In the genomic region with DNA sequence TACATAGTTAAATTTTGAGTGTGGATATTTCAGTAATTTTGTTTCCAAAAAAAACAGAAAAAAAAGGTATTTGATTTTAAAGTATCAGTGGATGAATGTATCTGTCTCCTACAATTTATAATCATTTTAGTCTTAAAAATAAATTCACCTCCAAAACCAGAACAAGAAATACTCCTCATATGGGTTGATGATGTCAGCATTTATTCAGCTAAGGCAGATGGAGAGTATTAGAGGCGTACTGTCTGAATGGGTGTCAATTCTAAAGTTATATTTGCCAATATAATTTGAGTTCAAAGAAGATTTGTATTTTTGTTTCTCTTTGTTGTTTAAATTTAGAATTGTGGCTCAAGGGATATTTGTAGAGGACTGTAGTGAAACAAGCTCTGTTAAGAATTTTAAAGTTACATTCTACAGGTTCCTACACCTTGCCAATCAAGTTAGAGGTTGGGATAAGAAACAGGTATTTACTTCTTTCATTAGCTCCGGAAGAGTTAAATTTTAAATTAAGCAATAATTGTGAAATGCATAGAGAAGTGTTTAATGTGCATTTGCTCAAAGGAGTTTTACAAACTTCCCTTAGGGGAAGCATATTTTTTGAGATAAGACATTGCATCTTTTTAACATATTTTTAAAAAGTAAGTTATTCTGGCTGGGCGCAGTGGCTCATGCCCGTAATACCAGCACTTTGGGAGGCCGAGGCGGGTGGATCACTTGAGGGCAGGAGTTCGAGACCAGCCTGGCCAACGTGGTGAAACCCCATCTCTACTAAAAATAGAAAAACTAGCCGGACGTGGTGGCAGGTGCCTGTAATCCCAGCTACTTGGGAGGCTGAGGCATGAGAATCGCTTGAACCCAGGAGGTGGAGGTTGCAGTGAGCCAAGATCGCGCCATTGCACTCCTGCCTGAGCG, we compare ENCODE assay signal across 9 cellular contexts. TPM values are rescaled to one million over a fixed set of nuclear protein-coding genes. Genes with fewer than 3 reads are reported as not detected.
DNase-seq lines count a peak whose midpoint lies in the region; ATAC-seq and TF ChIP-seq lines count a peak whose summit lies in the region.
"Had no signal": no experiment of that assay in that cellular context is flagged by ENCODE, and none has a peak within 500 bp of the region (broad histone marks: within the 10 kb centered on the region; RNA-seq: fewer than 3 reads in every experiment).

No MANE protein-coding gene starts in this region.

- DNase-seq in Right ventricle myocardium inferior (ENCODE audit: missing footprints) (peak; percentile 61), left ventricle myocardium superior (no peak), astrocyte of the cerebellum (ENCODE audit: low read depth) (no peak), right lobe of liver (no peak), uterus (no peak), amygdala (lab: John Stamatoyannopoulos, UW) (no peak)
- no peak for DNase-seq in effector memory CD4-positive, alpha-beta T cell

- H3K27me3 ChIP-seq in right lobe of liver (no peaks in the 10 kb centered on the region), uterus (no peaks in the 10 kb centered on the region)
- H3K27me3 ChIP-seq in effector memory CD4-positive, alpha-beta T cell (replicated peaks; ENCODE audit: control insufficient read depth, insufficient read depth, low read length, poor library complexity, severe bottlenecking) = no peaks in the 10 kb centered on the region
- H3K27me3 ChIP-seq: BLaER1 had no signal

- in situ Hi-C loops in astrocyte of the cerebellum (cut with HindIII; ENCODE audit: low sequenced_read_pairs) = no loop called here

- ATAC-seq in Right ventricle myocardium inferior (no peak), left ventricle myocardium superior (no peak), right lobe of liver (no peak), HG03342 (IDR thresholded peaks at IDR 0.05; ENCODE audit: unreplicated experiment) (no peak)

- H3K9me3 ChIP-seq in right lobe of liver = no peaks in the 10 kb centered on the region
- H3K9me3 ChIP-seq in uterus = no peaks in the 10 kb centered on the region
- H3K9me3 ChIP-seq in effector memory CD4-positive, alpha-beta T cell (ENCODE audit: control insufficient read depth, low read length) = no peaks in the 10 kb centered on the region
- H3K9me3 ChIP-seq: BLaER1 had no signal

- H3K4me1 ChIP-seq in right lobe of liver (no peaks in the 10 kb centered on the region), uterus (no peaks in the 10 kb centered on the region)
- H3K4me1 ChIP-seq in effector memory CD4-positive, alpha-beta T cell (ENCODE audit: control insufficient read depth, insufficient read depth, low read length, poor library complexity, severe bottlenecking) = no peaks in the 10 kb centered on the region
- H3K4me1 ChIP-seq: BLaER1 had no signal

- WGBS in right lobe of liver (ENCODE audit: insufficient coverage, low coverage, low lambda C conversion rate, missing lambda C conversion rate) = 50% methylated on average over 11 of the region's 14 CpGs

- H3K36me3 ChIP-seq in right lobe of liver (no peaks in the 10 kb centered on the region), uterus (no peaks in the 10 kb centered on the region)
- H3K36me3 ChIP-seq in effector memory CD4-positive, alpha-beta T cell (ENCODE audit: control insufficient read depth, insufficient read depth, low read length) = no peaks in the 10 kb centered on the region
- H3K36me3 ChIP-seq: BLaER1 had no signal

- intact Hi-C loops in Right ventricle myocardium inferior (cut with DNase I) (no loop called here), left ventricle myocardium superior (cut with micrococcal nuclease) (no loop called here), right lobe of liver (cut with DNase I) (no loop called here), uterus (cut with DNase I; ENCODE audit: low total_unique reads) (no loop called here)

- no peak overlapping the region for H3K27ac ChIP-seq in right lobe of liver
- no peak overlapping the region for H3K27ac ChIP-seq in uterus
- no peak overlapping the region for H3K27ac ChIP-seq in effector memory CD4-positive, alpha-beta T cell (ENCODE audit: insufficient read depth, low read length, poor library complexity, severe bottlenecking)
- H3K27ac ChIP-seq: BLaER1 had no signal

- no peak for TF ChIP-seq POLR2A in right lobe of liver (IDR thresholded peaks at IDR 0.05)
- no peak for TF ChIP-seq POLR2A in uterus (IDR thresholded peaks at IDR 0.05)

- H3K4me3 ChIP-seq in astrocyte of the cerebellum (ENCODE audit: low read depth, low read length) (peak overlapping the region; percentile 77), right lobe of liver (peak overlapping the region in 2 of 3 donors; percentile 18 to 46), uterus (peak overlapping the region; percentile 56 to 58)
- no peak overlapping the region for H3K4me3 ChIP-seq in effector memory CD4-positive, alpha-beta T cell (ENCODE audit: insufficient read depth, low read depth, low read length, poor library complexity, severe bottlenecking)

- TF ChIP-seq CTCF in astrocyte of the cerebellum (IDR thresholded peaks at IDR 0.05; ENCODE audit: low read depth, low read length, missing control alignments) (no peak), right lobe of liver (IDR thresholded peaks at IDR 0.05) (no peak), uterus (IDR thresholded peaks at IDR 0.05) (no peak)

RNA-seq across cellular contexts. Expression of a gene that starts 1.2 kb away (rescaled TPM):
- 2.5 TPM for total RNA-seq in Right ventricle myocardium inferior
- 1.4 TPM for total RNA-seq in left ventricle myocardium superior
- total RNA-seq in right lobe of liver = 1 to 10 TPM in 3 of 6 experiments, under 1 TPM in 3; 0.12 to 1.7 (median 0.98) TPM
- 10 to 100 TPM in 3 of 4 donors, 1 to 10 TPM in 1; 8.7 to 32.7 (median 19.5) TPM for total RNA-seq in uterus
